In genomic region chr2:54454922-54455583, GRCh38 we compare ENCODE assay signal across 8 cellular contexts. TPM values are rescaled to one million over a fixed set of nuclear protein-coding genes. Genes with fewer than 3 reads are reported as not detected.
DNase-seq lines count a peak whose midpoint lies in the region; FAIRE-seq and TF ChIP-seq lines count a peak whose summit lies in the region.

No MANE protein-coding gene starts in this region.

- no peak for TF ChIP-seq CTCF in right atrium auricular region (IDR thresholded peaks at IDR 0.05)
- TF ChIP-seq CTCF in retinal pigment epithelial cell (conservative IDR thresholded peaks at IDR 0.05; ENCODE audit: low read depth, low read length): no peak

- peaks cover 56% of the 10 kb centered on the region for H3K27me3 Mint-ChIP-seq in activated T-helper 1 cell treated with anti-CD3 and anti-CD28 coated beads, Interleukin-12 subunit alpha, Interleukin-12 subunit beta, Interleukin-2, Interleukin-4 antibody, amounts not matched to agents 30 ng/mL and 10 ng/mL and 1 ng/mL, durations not matched to agents 14 hours and 24 hours and 36 hours (ENCODE audit: insufficient read depth)

- H3K9me3 ChIP-seq in right atrium auricular region: no peaks in the 10 kb centered on the region

- peak overlapping the region; percentile 71 for H3K4me3 Mint-ChIP-seq in activated T-helper 1 cell treated with anti-CD3 and anti-CD28 coated beads, Interleukin-12 subunit alpha, Interleukin-12 subunit beta, Interleukin-2, Interleukin-4 antibody, amounts not matched to agents 30 ng/mL and 10 ng/mL and 1 ng/mL, durations not matched to agents 14 hours and 24 hours and 36 hours

- H3K27ac Mint-ChIP-seq in activated T-helper 1 cell treated with anti-CD3 and anti-CD28 coated beads, Interleukin-12 subunit alpha, Interleukin-12 subunit beta, Interleukin-2, Interleukin-4 antibody, amounts not matched to agents 30 ng/mL and 10 ng/mL and 1 ng/mL, durations not matched to agents 14 hours and 24 hours and 36 hours: no peak overlapping the region

- H3K4me3 ChIP-seq in right atrium auricular region: peak overlapping the region; percentile 71 to 89
- peak overlapping the region; percentile 64 for H3K4me3 ChIP-seq in retinal pigment epithelial cell (ENCODE audit: low read length)

- peaks cover 19% of the 10 kb centered on the region for H3K4me1 Mint-ChIP-seq in activated T-helper 1 cell treated with anti-CD3 and anti-CD28 coated beads, Interleukin-12 subunit alpha, Interleukin-12 subunit beta, Interleukin-2, Interleukin-4 antibody, amounts not matched to agents 30 ng/mL and 10 ng/mL and 1 ng/mL, durations not matched to agents 14 hours and 24 hours and 36 hours (ENCODE audit: low read depth)

- intact Hi-C loops in activated T-helper 1 cell treated with anti-CD3 and anti-CD28 coated beads, Interleukin-12 subunit alpha, Interleukin-12 subunit beta, Interleukin-2, Interleukin-4 antibody, amounts not matched to agents 30 ng/mL and 10 ng/mL and 1 ng/mL, durations not matched to agents 14 hours and 24 hours and 36 hours (cut with micrococcal nuclease): no loop called here

- H3K36me3 Mint-ChIP-seq in activated T-helper 1 cell treated with anti-CD3 and anti-CD28 coated beads, Interleukin-12 subunit alpha, Interleukin-12 subunit beta, Interleukin-2, Interleukin-4 antibody, amounts not matched to agents 30 ng/mL and 10 ng/mL and 1 ng/mL, durations not matched to agents 14 hours and 24 hours and 36 hours (ENCODE audit: low read depth): peaks cover 3% of the 10 kb centered on the region

- H3K9me3 Mint-ChIP-seq in activated T-helper 1 cell treated with anti-CD3 and anti-CD28 coated beads, Interleukin-12 subunit alpha, Interleukin-12 subunit beta, Interleukin-2, Interleukin-4 antibody, amounts not matched to agents 30 ng/mL and 10 ng/mL and 1 ng/mL, durations not matched to agents 14 hours and 24 hours and 36 hours: no peaks in the 10 kb centered on the region

- no peak for FAIRE-seq in GM19239 (lab: Jason Lieb, UNC)

- H3K4me1 ChIP-seq in right atrium auricular region: peaks cover 0 to 26% of the 10 kb centered on the region in 2 donors

- peak overlapping the region; percentile 96 to 97 for H3K27ac ChIP-seq in right atrium auricular region

- no peaks in the 10 kb centered on the region for H3K27me3 ChIP-seq in right atrium auricular region

- DNase-seq in NCI-H748 (lab: John Stamatoyannopoulos, UW; ENCODE audit: unreplicated experiment) (peak; percentile 42), NCI-H748 treated with DMSO at 0.1 percent for 48 hours (lab: John Stamatoyannopoulos, UW) (no peak), right atrium auricular region (ENCODE audit: low spot score) (peak; percentile 61), retinal pigment epithelial cell (ENCODE audit: low read depth) (no peak), DMS79 (lab: John Stamatoyannopoulos, UW) (no peak), GM19239 (ENCODE audit: insufficient read length, low spot score) (no peak), retina (no peak)
- DNase-seq in activated T-helper 1 cell treated with anti-CD3 and anti-CD28 coated beads, Interleukin-12 subunit alpha, Interleukin-12 subunit beta, Interleukin-2, Interleukin-4 antibody, amounts not matched to agents 30 ng/mL and 10 ng/mL and 1 ng/mL, durations not matched to agents 14 hours and 24 hours and 36 hours (ENCODE audit: low spot score): no peak

- no peaks in the 10 kb centered on the region for H3K36me3 ChIP-seq in right atrium auricular region

RNA-seq across cellular contexts. Expression of gene SPTBN1, which starts 1.1 kb away (rescaled TPM):
- 63.2 and 64.2 TPM in 2 replicates for total RNA-seq in activated T-helper 1 cell treated with anti-CD3 and anti-CD28 coated beads, Interleukin-12 subunit alpha, Interleukin-12 subunit beta, Interleukin-2, Interleukin-4 antibody, amounts not matched to agents 30 ng/mL and 10 ng/mL and 1 ng/mL, durations not matched to agents 14 hours and 24 hours and 36 hours
- total RNA-seq in right atrium auricular region: 100 to 1,000 TPM; 265 to 382 TPM

Comparison
In these comparisons a context has a peak if more than half of its experiments do, and no peak if none do; other contexts are left out.
1. DNase-seq: peak in NCI-H748 (single experiment) and right atrium auricular region (single experiment); none in NCI-H748 treated with DMSO at 0.1 percent for 48 hours (single experiment), activated T-helper 1 cell treated with anti-CD3 and anti-CD28 coated beads, Interleukin-12 subunit alpha, Interleukin-12 subunit beta, Interleukin-2, Interleukin-4 antibody, amounts not matched to agents 30 ng/mL and 10 ng/mL and 1 ng/mL, durations not matched to agents 14 hours and 24 hours and 36 hours (single experiment), retinal pigment epithelial cell (single experiment), DMS79 (single experiment), GM19239 (single experiment) and retina (single experiment).